In genomic region chr9:73199886-73200285, GRCh38 we compare ENCODE assay signal across 12 cellular contexts. TPM values are rescaled to one million over a fixed set of nuclear protein-coding genes. Genes with fewer than 3 reads are reported as not detected.
DNase-seq lines count a peak whose midpoint lies in the region; ATAC-seq and TF ChIP-seq lines count a peak whose summit lies in the region.
"Had no signal": no experiment of that assay in that cellular context is flagged by ENCODE, and none has a peak within 500 bp of the region (broad histone marks: within the 10 kb centered on the region; RNA-seq: fewer than 3 reads in every experiment).

No MANE protein-coding gene starts in this region.

- H3K4me3 Mint-ChIP-seq in Calu3 (ENCODE audit: low read depth, unreplicated experiment) (no peak overlapping the region), WTC11 (no peak overlapping the region), chondrocyte (ENCODE audit: unreplicated experiment) (no peak overlapping the region)
- H3K4me3 Mint-ChIP-seq: nephron had no signal

- no peak overlapping the region for H3K27ac ChIP-seq in aorta (ENCODE audit: low read depth in 1 of 2, low read length in 2 of 2)
- H3K27ac ChIP-seq in effector memory CD4-positive, alpha-beta T cell (ENCODE audit: insufficient read depth, low read length, poor library complexity, severe bottlenecking), result no peak overlapping the region
- H3K27ac ChIP-seq: heart left ventricle, uterus had no signal

- no peak overlapping the region for H3K4me3 ChIP-seq in aorta (ENCODE audit: low read length in 2 of 2)
- H3K4me3 ChIP-seq in effector memory CD4-positive, alpha-beta T cell (ENCODE audit: insufficient read depth, low read depth, low read length, poor library complexity, severe bottlenecking), result no peak overlapping the region
- H3K4me3 ChIP-seq: heart left ventricle, uterus had no signal

- CTCF ChIA-PET in Calu3 (lab: Charles Lee) (interaction anchor here (0.5 to 1.1 kb wide), 7 partner anchors 18 to 366 kb away, joined by 3 to 5 read pairs (median 3); no protein-coding TSS in a partner anchor), WTC11 (lab: Charles Lee) (interaction anchor here (0.6 to 3.4 kb wide), 10 partner anchors 10 to 485 kb away, joined by 3 to 34 read pairs (median 4); no protein-coding TSS in a partner anchor)

- no peaks in the 10 kb centered on the region for H3K36me3 ChIP-seq in aorta (ENCODE audit: control insufficient read depth in 1 of 2, insufficient read depth in 2 of 2, low read length in 1 of 2)
- H3K36me3 ChIP-seq in effector memory CD4-positive, alpha-beta T cell (ENCODE audit: control insufficient read depth, insufficient read depth, low read length), result no peaks in the 10 kb centered on the region
- H3K36me3 ChIP-seq: heart left ventricle, uterus had no signal

- TF ChIP-seq CTCF in Calu3 (IDR thresholded peaks at IDR 0.05; ENCODE audit: unreplicated experiment) (no peak), WTC11 (IDR thresholded peaks at IDR 0.05) (0 out of 2 replicates have a peak, but pooled peaks have one; percentile 13), chondrocyte (IDR thresholded peaks at IDR 0.05) (no peak)

- BruUV-seq in Calu3 (replicated peaks; lab: Mats Ljungman, UMichigan), result no TSS peak

- DNase-seq in Calu3, result peak; percentile 59
- DNase-seq in LoVo (ENCODE audit: low spot score), result peak; percentile 39
- peak; percentile 33 for DNase-seq in WTC11 (ENCODE audit: low spot score)
- peak; percentile 25 for DNase-seq in left kidney (ENCODE audit: low read depth, low spot score)
- DNase-seq in chondrocyte (ENCODE audit: low spot score), result no peak
- no peak for DNase-seq in aorta
- DNase-seq in effector memory CD4-positive, alpha-beta T cell, result no peak
- DNase-seq: heart left ventricle, NCI-H2227 treated with DMSO at 0.1 percent for 48 hours, uterus had no signal

- H3K9me3 Mint-ChIP-seq in Calu3 (ENCODE audit: low read depth, unreplicated experiment), result no peaks in the 10 kb centered on the region
- H3K9me3 Mint-ChIP-seq in WTC11, result no peaks in the 10 kb centered on the region
- no peaks in the 10 kb centered on the region for H3K9me3 Mint-ChIP-seq in chondrocyte (ENCODE audit: low read depth)
- H3K9me3 Mint-ChIP-seq: nephron had no signal

- H3K4me1 ChIP-seq in aorta (ENCODE audit: control insufficient read depth in 1 of 2, insufficient read depth in 2 of 2, low read length in 2 of 2), result no peaks in the 10 kb centered on the region
- H3K4me1 ChIP-seq in effector memory CD4-positive, alpha-beta T cell (ENCODE audit: control insufficient read depth, insufficient read depth, low read length, poor library complexity, severe bottlenecking), result no peaks in the 10 kb centered on the region
- H3K4me1 ChIP-seq: heart left ventricle, uterus had no signal

- no peaks in the 10 kb centered on the region for H3K27me3 ChIP-seq in aorta (ENCODE audit: control insufficient read depth in 1 of 2, insufficient read depth in 2 of 2, low read length in 1 of 2)
- H3K27me3 ChIP-seq in effector memory CD4-positive, alpha-beta T cell (replicated peaks; ENCODE audit: control insufficient read depth, insufficient read depth, low read length, poor library complexity, severe bottlenecking), result no peaks in the 10 kb centered on the region

- peaks cover 10% of the 10 kb centered on the region for H3K4me1 Mint-ChIP-seq in Calu3 (ENCODE audit: low read depth, unreplicated experiment)
- peaks cover 12% of the 10 kb centered on the region for H3K4me1 Mint-ChIP-seq in WTC11
- H3K4me1 Mint-ChIP-seq in chondrocyte (ENCODE audit: low read depth), result no peaks in the 10 kb centered on the region
- H3K4me1 Mint-ChIP-seq: nephron had no signal

- ATAC-seq in WTC11 (peak; percentile 88), aorta (ENCODE audit: low FRiP score) (no peak), GM21529 (IDR thresholded peaks at IDR 0.05; ENCODE audit: unreplicated experiment) (no peak)
- ATAC-seq: heart left ventricle had no signal

- no peak overlapping the region for H3K27ac Mint-ChIP-seq in Calu3 (ENCODE audit: unreplicated experiment)
- no peak overlapping the region for H3K27ac Mint-ChIP-seq in WTC11
- H3K27ac Mint-ChIP-seq in chondrocyte (ENCODE audit: unreplicated experiment), result no peak overlapping the region
- H3K27ac Mint-ChIP-seq: nephron had no signal

- H3K27me3 Mint-ChIP-seq in Calu3 (ENCODE audit: unreplicated experiment), result no peaks in the 10 kb centered on the region
- no peaks in the 10 kb centered on the region for H3K27me3 Mint-ChIP-seq in WTC11 (ENCODE audit: low read depth)
- peaks cover 49% of the 10 kb centered on the region for H3K27me3 Mint-ChIP-seq in chondrocyte (ENCODE audit: low read depth)

- no peaks in the 10 kb centered on the region for H3K9me3 ChIP-seq in aorta (ENCODE audit: control insufficient read depth, low read length)
- H3K9me3 ChIP-seq in effector memory CD4-positive, alpha-beta T cell (ENCODE audit: control insufficient read depth, low read length), result no peaks in the 10 kb centered on the region
- H3K9me3 ChIP-seq: heart left ventricle, uterus had no signal

- WGBS in aorta, 2 donors, result 57 to 58% methylated on average over 10 of the region's 10 CpGs

- H3K36me3 Mint-ChIP-seq in Calu3 (ENCODE audit: insufficient read depth, unreplicated experiment) (no peaks in the 10 kb centered on the region), WTC11 (no peaks in the 10 kb centered on the region), chondrocyte (ENCODE audit: low read depth) (no peaks in the 10 kb centered on the region)

- intact Hi-C loops in Calu3 (cut with micrococcal nuclease; ENCODE audit: unreplicated experiment) (loop anchor here (1.0 to 5.0 kb wide), 5 partner anchors 328 to 1372 kb away; no protein-coding TSS in a partner anchor), aorta (cut with DNase I) (loop anchor here in 1 of 2 donors (5.0 kb wide), 1 partner anchor 1377 kb away; no protein-coding TSS in a partner anchor)

- POLR2A ChIA-PET in WTC11 (lab: Charles Lee), result no interaction called here

TF ChIP-seq in WTC11, 78 proteins besides CTCF, POLR2A, EP300 and RAD21:
- TF ChIP-seq ZNF423 (CRISPR knock-in tag; IDR thresholded peaks at IDR 0.05), result no peak
- no peak for TF ChIP-seq SMAD4 (CRISPR knock-in tag; IDR thresholded peaks at IDR 0.05)
- TF ChIP-seq JAZF1 (CRISPR knock-in tag; IDR thresholded peaks at IDR 0.05), result no peak
- no peak for TF ChIP-seq NFATC4 (CRISPR knock-in tag; IDR thresholded peaks at IDR 0.05)
- no peak for TF ChIP-seq RELA (CRISPR knock-in tag; IDR thresholded peaks at IDR 0.05; ENCODE audit: borderline replicate concordance)
- no peak for TF ChIP-seq ATF1 (CRISPR knock-in tag; IDR thresholded peaks at IDR 0.05)
- no peak for TF ChIP-seq ZMAT4 (CRISPR knock-in tag; IDR thresholded peaks at IDR 0.05)
- no peak for TF ChIP-seq IRF2 (CRISPR knock-in tag; IDR thresholded peaks at IDR 0.05; ENCODE audit: borderline replicate concordance, low read depth)
- no peak for TF ChIP-seq MAX (CRISPR knock-in tag; IDR thresholded peaks at IDR 0.05)
- TF ChIP-seq NFE2L1 (CRISPR knock-in tag; IDR thresholded peaks at IDR 0.05), result no peak
- no peak for TF ChIP-seq E2F1 (CRISPR knock-in tag; IDR thresholded peaks at IDR 0.05)
- no peak for TF ChIP-seq RORB (CRISPR knock-in tag; IDR thresholded peaks at IDR 0.05)
- no peak for TF ChIP-seq SP1 (CRISPR knock-in tag; conservative IDR thresholded peaks at IDR 0.05)
- no peak for TF ChIP-seq ZNF138 (CRISPR knock-in tag; conservative IDR thresholded peaks at IDR 0.05)
- TF ChIP-seq CDX4 (CRISPR knock-in tag; IDR thresholded peaks at IDR 0.05; ENCODE audit: borderline replicate concordance), result no peak
- no peak for TF ChIP-seq E2F5 (CRISPR knock-in tag; IDR thresholded peaks at IDR 0.05)

RNA-seq across cellular contexts. Expression of gene ANXA1, which starts 48.2 kb away (rescaled TPM):
- total RNA-seq in Calu3 (2022) (458 and 526 TPM in 2 replicates), WTC11 (2021) (1.1 to 2.1 TPM (median 1.7 TPM) in 3 replicates), chondrocyte (294 to 376 TPM (median 369 TPM) in 3 replicates), aorta (100 to 1,000 TPM; 378 to 546 TPM)
- polyA plus RNA-seq in aorta, result 100 to 1,000 TPM; 504 to 788 TPM

Comparison
In these comparisons a context has a peak if more than half of its experiments do, and no peak if none do; other contexts are left out.
1. DNase-seq: peak in Calu3 (single experiment), LoVo (single experiment), WTC11 (single experiment) and left kidney (single experiment); none in chondrocyte (single experiment), aorta (0 of 2) and effector memory CD4-positive, alpha-beta T cell (0 of 3).
2. RNA of gene ANXA1, which starts 48.2 kb away (total RNA-seq): 378 to 546 TPM in aorta, 458 to 526 TPM in Calu3 and 294 to 376 TPM in chondrocyte; 1.1 to 2.1 TPM in WTC11; every median in the first group is over 10 times any median in the second.